In genomic region chr2:223267160-223267951, GRCh38 we compare ENCODE assay signal across 23 cellular contexts.
"Had no signal": no experiment of that assay in that cellular context is flagged by ENCODE, and none has a peak within 500 bp of the region (broad histone marks: within the 10 kb centered on the region; RNA-seq: fewer than 3 reads in every experiment).

No MANE protein-coding gene starts in this region.

- ATAC-seq: HepG2 had no signal

- H3K36me3 ChIP-seq: MG63, SJSA1 had no signal

- H3K9me3 ChIP-seq: MG63, SJSA1 had no signal

- DNase-seq: IMR-90, Karpas-422, KG1, MG63, NCI-H1092, NCI-H1105 treated with DMSO at 0.1 percent for 48 hours, NCI-H1436 treated with DMSO at 0.1 percent for 48 hours, NCI-H1694, NCI-H187 treated with DMSO at 0.1 percent for 48 hours, NCI-H2029 treated with DMSO at 0.1 percent for 48 hours, NCI-H2171 treated with DMSO at 0.1 percent for 48 hours, NCI-H226, NCI-H446, NCI-H510A, NCI-H524 treated with DMSO at 0.1 percent for 48 hours, NCI-H82, Right ventricle myocardium superior, RPMI8226, SIG-M5, T-helper 1 cell had no signal

- H3K4me3 ChIP-seq: MG63, SJSA1, SK-N-MC had no signal

- H3K27ac ChIP-seq: SJSA1, SK-N-MC had no signal

- H3K27me3 ChIP-seq: MG63, SJSA1 had no signal
